In genomic region chr9:98176391-98177259, GRCh38 we compare ENCODE assay signal across 1 cellular context.
TF ChIP-seq lines count a peak whose summit lies in the region.

No MANE protein-coding gene starts in this region.

TF ChIP-seq in HepG2, 621 proteins besides CTCF, POLR2A, EP300 and RAD21 (continues in another document):
- TF ChIP-seq KLF16 (CRISPR knock-in tag; IDR thresholded peaks at IDR 0.05) (no peak), ZNF234 (CRISPR knock-in tag; conservative IDR thresholded peaks at IDR 0.05) (no peak), CREBL2 (CRISPR knock-in tag; IDR thresholded peaks at IDR 0.05; ENCODE audit: borderline replicate concordance) (no peak), PRMT3 (CRISPR knock-in tag; IDR thresholded peaks at IDR 0.05; ENCODE audit: borderline replicate concordance, low read depth) (no peak), NFRKB (IDR thresholded peaks at IDR 0.05) (no peak), GATAD2A (CRISPR knock-in tag; IDR thresholded peaks at IDR 0.05) (peak; percentile 42; the same call in 1 of the 2 replicates), HNF4A (CRISPR knock-in tag; IDR thresholded peaks at IDR 0.05) (peak; percentile 84), GZF1 (CRISPR knock-in tag; IDR thresholded peaks at IDR 0.05) (no peak), ERF (CRISPR knock-in tag; IDR thresholded peaks at IDR 0.05) (no peak), ZNF609 (CRISPR knock-in tag; IDR thresholded peaks at IDR 0.05; ENCODE audit: borderline replicate concordance) (no peak), SOX6 (IDR thresholded peaks at IDR 0.05) (no peak), SOX6 (CRISPR knock-in tag; IDR thresholded peaks at IDR 0.05) (peak; percentile 55), ZNF432 (CRISPR knock-in tag; IDR thresholded peaks at IDR 0.05; ENCODE audit: borderline replicate concordance) (no peak), AHR (CRISPR knock-in tag; IDR thresholded peaks at IDR 0.05) (no peak), ZSCAN5A (CRISPR knock-in tag; IDR thresholded peaks at IDR 0.05; ENCODE audit: borderline replicate concordance) (peak; percentile 31; the same call in 1 of the 2 replicates), ARID5B (CRISPR knock-in tag; IDR thresholded peaks at IDR 0.05) (0 out of 2 replicates have a peak, but pooled peaks have one; percentile 25), HNF4G (IDR thresholded peaks at IDR 0.05; ENCODE audit: borderline replicate concordance, low read depth, low read length) (peak; percentile 82), HNF4G (CRISPR knock-in tag; IDR thresholded peaks at IDR 0.05; ENCODE audit: borderline replicate concordance, low read depth) (no peak), ZNF496 (CRISPR knock-in tag; IDR thresholded peaks at IDR 0.05; ENCODE audit: insufficient replicate concordance) (no peak), NFE2L1 (CRISPR knock-in tag; IDR thresholded peaks at IDR 0.05; ENCODE audit: borderline replicate concordance) (no peak), PAX8 (CRISPR knock-in tag; IDR thresholded peaks at IDR 0.05; ENCODE audit: borderline replicate concordance) (no peak), RXRB (CRISPR knock-in tag; IDR thresholded peaks at IDR 0.05; ENCODE audit: borderline replicate concordance) (peak; percentile 47; the same call in 1 of the 2 replicates), GATA4 (IDR thresholded peaks at IDR 0.05; ENCODE audit: borderline replicate concordance, low read depth) (no peak), ZBTB1 (CRISPR knock-in tag; IDR thresholded peaks at IDR 0.05; ENCODE audit: borderline replicate concordance) (no peak), JUND (CRISPR knock-in tag; IDR thresholded peaks at IDR 0.05) (no peak)
- TF ChIP-seq, protein P1, sequence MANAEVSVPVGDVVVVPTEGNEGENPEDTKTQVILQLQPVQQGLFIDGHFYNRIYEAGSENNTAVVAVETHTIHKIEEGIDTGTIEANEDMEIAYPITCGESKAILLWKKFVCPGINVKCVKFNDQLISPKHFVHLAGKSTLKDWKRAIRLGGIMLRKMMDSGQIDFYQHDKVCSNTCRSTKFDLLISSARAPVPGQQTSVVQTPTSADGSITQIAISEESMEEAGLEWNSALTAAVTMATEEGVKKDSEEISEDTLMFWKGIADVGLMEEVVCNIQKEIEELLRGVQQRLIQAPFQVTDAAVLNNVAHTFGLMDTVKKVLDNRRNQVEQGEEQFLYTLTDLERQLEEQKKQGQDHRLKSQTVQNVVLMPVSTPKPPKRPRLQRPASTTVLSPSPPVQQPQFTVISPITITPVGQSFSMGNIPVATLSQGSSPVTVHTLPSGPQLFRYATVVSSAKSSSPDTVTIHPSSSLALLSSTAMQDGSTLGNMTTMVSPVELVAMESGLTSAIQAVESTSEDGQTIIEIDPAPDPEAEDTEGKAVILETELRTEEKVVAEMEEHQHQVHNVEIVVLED (CRISPR knock-in tag; IDR thresholded peaks at IDR 0.05; ENCODE audit: borderline replicate concordance): no peak
- TF ChIP-seq, protein P2, sequence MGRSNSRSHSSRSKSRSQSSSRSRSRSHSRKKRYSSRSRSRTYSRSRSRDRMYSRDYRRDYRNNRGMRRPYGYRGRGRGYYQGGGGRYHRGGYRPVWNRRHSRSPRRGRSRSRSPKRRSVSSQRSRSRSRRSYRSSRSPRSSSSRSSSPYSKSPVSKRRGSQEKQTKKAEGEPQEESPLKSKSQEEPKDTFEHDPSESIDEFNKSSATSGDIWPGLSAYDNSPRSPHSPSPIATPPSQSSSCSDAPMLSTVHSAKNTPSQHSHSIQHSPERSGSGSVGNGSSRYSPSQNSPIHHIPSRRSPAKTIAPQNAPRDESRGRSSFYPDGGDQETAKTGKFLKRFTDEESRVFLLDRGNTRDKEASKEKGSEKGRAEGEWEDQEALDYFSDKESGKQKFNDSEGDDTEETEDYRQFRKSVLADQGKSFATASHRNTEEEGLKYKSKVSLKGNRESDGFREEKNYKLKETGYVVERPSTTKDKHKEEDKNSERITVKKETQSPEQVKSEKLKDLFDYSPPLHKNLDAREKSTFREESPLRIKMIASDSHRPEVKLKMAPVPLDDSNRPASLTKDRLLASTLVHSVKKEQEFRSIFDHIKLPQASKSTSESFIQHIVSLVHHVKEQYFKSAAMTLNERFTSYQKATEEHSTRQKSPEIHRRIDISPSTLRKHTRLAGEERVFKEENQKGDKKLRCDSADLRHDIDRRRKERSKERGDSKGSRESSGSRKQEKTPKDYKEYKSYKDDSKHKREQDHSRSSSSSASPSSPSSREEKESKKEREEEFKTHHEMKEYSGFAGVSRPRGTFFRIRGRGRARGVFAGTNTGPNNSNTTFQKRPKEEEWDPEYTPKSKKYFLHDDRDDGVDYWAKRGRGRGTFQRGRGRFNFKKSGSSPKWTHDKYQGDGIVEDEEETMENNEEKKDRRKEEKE (IDR thresholded peaks at IDR 0.05): no peak
- TF ChIP-seq, protein P3, sequence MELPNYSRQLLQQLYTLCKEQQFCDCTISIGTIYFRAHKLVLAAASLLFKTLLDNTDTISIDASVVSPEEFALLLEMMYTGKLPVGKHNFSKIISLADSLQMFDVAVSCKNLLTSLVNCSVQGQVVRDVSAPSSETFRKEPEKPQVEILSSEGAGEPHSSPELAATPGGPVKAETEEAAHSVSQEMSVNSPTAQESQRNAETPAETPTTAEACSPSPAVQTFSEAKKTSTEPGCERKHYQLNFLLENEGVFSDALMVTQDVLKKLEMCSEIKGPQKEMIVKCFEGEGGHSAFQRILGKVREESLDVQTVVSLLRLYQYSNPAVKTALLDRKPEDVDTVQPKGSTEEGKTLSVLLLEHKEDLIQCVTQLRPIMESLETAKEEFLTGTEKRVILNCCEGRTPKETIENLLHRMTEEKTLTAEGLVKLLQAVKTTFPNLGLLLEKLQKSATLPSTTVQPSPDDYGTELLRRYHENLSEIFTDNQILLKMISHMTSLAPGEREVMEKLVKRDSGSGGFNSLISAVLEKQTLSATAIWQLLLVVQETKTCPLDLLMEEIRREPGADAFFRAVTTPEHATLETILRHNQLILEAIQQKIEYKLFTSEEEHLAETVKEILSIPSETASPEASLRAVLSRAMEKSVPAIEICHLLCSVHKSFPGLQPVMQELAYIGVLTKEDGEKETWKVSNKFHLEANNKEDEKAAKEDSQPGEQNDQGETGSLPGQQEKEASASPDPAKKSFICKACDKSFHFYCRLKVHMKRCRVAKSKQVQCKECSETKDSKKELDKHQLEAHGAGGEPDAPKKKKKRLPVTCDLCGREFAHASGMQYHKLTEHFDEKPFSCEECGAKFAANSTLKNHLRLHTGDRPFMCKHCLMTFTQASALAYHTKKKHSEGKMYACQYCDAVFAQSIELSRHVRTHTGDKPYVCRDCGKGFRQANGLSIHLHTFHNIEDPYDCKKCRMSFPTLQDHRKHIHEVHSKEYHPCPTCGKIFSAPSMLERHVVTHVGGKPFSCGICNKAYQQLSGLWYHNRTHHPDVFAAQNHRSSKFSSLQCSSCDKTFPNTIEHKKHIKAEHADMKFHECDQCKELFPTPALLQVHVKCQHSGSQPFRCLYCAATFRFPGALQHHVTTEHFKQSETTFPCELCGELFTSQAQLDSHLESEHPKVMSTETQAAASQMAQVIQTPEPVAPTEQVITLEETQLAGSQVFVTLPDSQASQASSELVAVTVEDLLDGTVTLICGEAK (IDR thresholded peaks at IDR 0.05): no peak
- TF ChIP-seq, protein P3 (CRISPR knock-in tag; IDR thresholded peaks at IDR 0.05): no peak
